ENCODE assay signal across 18 cellular contexts in genomic region chr1:204261746-204262505, GRCh38. TPM values are rescaled to one million over a fixed set of nuclear protein-coding genes. Genes with fewer than 3 reads are reported as not detected.
DNase-seq lines count a peak whose midpoint lies in the region; ATAC-seq and TF ChIP-seq lines count a peak whose summit lies in the region.
"Had no signal": no experiment of that assay in that cellular context is flagged by ENCODE, and none has a peak within 500 bp of the region (broad histone marks: within the 10 kb centered on the region; RNA-seq: fewer than 3 reads in every experiment).

No MANE protein-coding gene starts in this region.

- TF ChIP-seq CTCF in AG04449 (IDR thresholded peaks at IDR 0.05; ENCODE audit: insufficient read depth, low read length, missing control alignments): no peak
- TF ChIP-seq CTCF in choroid plexus epithelial cell (conservative IDR thresholded peaks at IDR 0.05; ENCODE audit: low read depth, low read length): no peak

- POLR2A ChIA-PET in AG04449 (lab: Yijun Ruan, JAX): no interaction called here

- H3K4me3 ChIP-seq in AG04449 (ENCODE audit: low read depth, low read length): no peak overlapping the region
- H3K4me3 ChIP-seq in choroid plexus epithelial cell (ENCODE audit: low read depth, low read length): no peak overlapping the region
- H3K4me3 ChIP-seq: skin epidermis, thoracic aorta had no signal

- DNase-seq in AG04449 (ENCODE audit: low read depth, low spot score): peak; percentile 37
- DNase-seq in HT1080 (ENCODE audit: low read depth): peak; percentile 34
- DNase-seq in choroid plexus epithelial cell (ENCODE audit: low read depth): peak; percentile 68
- peak; percentile 93 for DNase-seq in myocyte (ENCODE audit: low read depth)
- DNase-seq in OCI-M2 (lab: John Stamatoyannopoulos, UW; ENCODE audit: unreplicated experiment): no peak
- DNase-seq in NCI-H69 (lab: John Stamatoyannopoulos, UW): no peak
- DNase-seq in iPS-NIHi11 (ENCODE audit: low spot score): no peak
- DNase-seq: ACHN; activated CD4-positive, alpha-beta T cell treated with anti-CD3 and anti-CD28 coated beads, Interleukin-2, amount 50 U/mL, for 1 hour; activated T-cell treated with anti-CD3 and anti-CD28 coated beads, Interleukin-2, amount 50 U/mL, for 48 hours; DMS 273 treated with DMSO at 0.1 percent for 48 hours; effector CD8-positive, alpha-beta T cell had no signal

- no peak for ATAC-seq in HG03108 (IDR thresholded peaks at IDR 0.05; ENCODE audit: unreplicated experiment)
- ATAC-seq: naive thymus-derived CD8-positive, alpha-beta T cell had no signal

- CTCF ChIA-PET in AG04449 (lab: Yijun Ruan, JAX): interaction anchor here (0.6 to 15.3 kb wide), 10 partner anchors 9 to 401 kb away, joined by 3 to 335 read pairs (median 6); partner anchors contain the start of gene PLEKHA6

RNA-seq across cellular contexts. Expression of gene GOLT1A, which starts 48.1 kb away (rescaled TPM):
- total RNA-seq in HT1080 (2014; rRNA removed; shearing (Covaris generic)): not detected in 2 replicates
- 0.10 and 0.19 TPM in 2 replicates for polyA plus RNA-seq in HT1080 (2015; cell fraction: cytosol; rRNA removed)
- polyA plus RNA-seq in HT1080 (2015; cell fraction: nucleus; rRNA removed): not detected in 2 replicates
- total RNA-seq in myocyte: not detected in 2 replicates
- polyA plus RNA-seq in myocyte (2012): 0.24 TPM
- total RNA-seq: glomerular endothelial cell; naive thymus-derived CD8-positive, alpha-beta T cell; thoracic aorta had no signal
- polyA plus RNA-seq: IgD-negative memory B cell had no signal

Comparison
In these comparisons a context has a peak if more than half of its experiments do, and no peak if none do; other contexts are left out.
1. DNase-seq: peak in AG04449 (single experiment), HT1080 (single experiment), choroid plexus epithelial cell (single experiment) and myocyte (single experiment); none in OCI-M2 (single experiment), NCI-H69 (single experiment) and iPS-NIHi11 (single experiment).